ENCODE assay signal across 15 cellular contexts in the genomic region with DNA sequence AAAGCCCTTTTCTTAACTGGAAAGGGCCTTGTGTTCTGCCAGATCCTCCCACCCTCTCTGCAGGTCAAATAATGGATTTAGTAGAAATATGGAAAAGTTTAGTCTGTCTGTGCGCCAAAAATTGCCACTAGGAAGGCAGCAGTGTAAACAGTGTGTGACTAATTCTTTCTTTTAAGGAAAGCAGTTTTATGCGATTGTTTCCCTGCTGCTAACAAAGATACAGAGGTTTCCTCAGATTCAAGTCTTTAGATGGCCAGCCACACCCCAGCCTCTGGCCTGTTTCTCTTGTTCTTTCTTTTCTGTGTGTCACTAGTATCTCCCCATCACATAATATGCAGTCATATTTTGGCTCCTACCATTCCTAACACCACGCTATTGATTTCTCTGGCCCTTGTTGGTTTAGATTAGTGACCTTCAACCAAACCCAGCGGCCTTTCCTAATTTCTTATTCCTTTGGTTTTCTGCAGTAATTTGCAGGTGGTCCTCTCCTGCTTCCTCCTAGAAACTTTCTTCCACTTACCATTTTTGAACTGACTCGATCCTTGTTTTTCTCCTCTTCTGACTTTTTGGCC.
DNase-seq lines count a peak whose midpoint lies in the region; ATAC-seq and TF ChIP-seq lines count a peak whose summit lies in the region.
"Had no signal": no experiment of that assay in that cellular context is flagged by ENCODE, and none has a peak within 500 bp of the region (broad histone marks: within the 10 kb centered on the region; RNA-seq: fewer than 3 reads in every experiment).

No MANE protein-coding gene starts in this region.

- H3K4me3 Mint-ChIP-seq in chondrocyte (ENCODE audit: unreplicated experiment): peak overlapping the region; percentile 2
- H3K4me3 Mint-ChIP-seq: activated naive CD8-positive, alpha-beta T cell treated with anti-CD3 and anti-CD28 coated beads, Interleukin-2, amount 10 ng/mL, durations not matched to agents 7 days and 5 days had no signal

- H3K4me1 ChIP-seq in left ventricle myocardium inferior (peaks cover 63% of the 10 kb centered on the region), vagina (peaks cover 27% of the 10 kb centered on the region)

- TF ChIP-seq POLR2A in vagina (IDR thresholded peaks at IDR 0.05): no peak

- H3K4me1 Mint-ChIP-seq in chondrocyte (ENCODE audit: low read depth): peaks cover 43% of the 10 kb centered on the region
- H3K4me1 Mint-ChIP-seq: activated naive CD8-positive, alpha-beta T cell treated with anti-CD3 and anti-CD28 coated beads, Interleukin-2, amount 10 ng/mL, durations not matched to agents 7 days and 5 days had no signal

- TF ChIP-seq CTCF in left ventricle myocardium inferior (IDR thresholded peaks at IDR 0.05; ENCODE audit: borderline replicate concordance): no peak
- no peak for TF ChIP-seq CTCF in chondrocyte (IDR thresholded peaks at IDR 0.05)
- TF ChIP-seq CTCF in vagina (IDR thresholded peaks at IDR 0.05): no peak
- no peak for TF ChIP-seq CTCF in GM13977 (IDR thresholded peaks at IDR 0.05; ENCODE audit: extremely low read depth, insufficient read depth, missing control alignments)

- H3K27me3 ChIP-seq in left ventricle myocardium inferior (ENCODE audit: low read depth) (no peaks in the 10 kb centered on the region), vagina (no peaks in the 10 kb centered on the region)
- H3K27me3 ChIP-seq: sigmoid colon had no signal

- in situ Hi-C loops in GM13977 (cut with MboI; ENCODE audit: low pct_unique_long_range_greater_than_20kb, low sequenced_read_pairs, unreplicated experiment): no loop called here

- ATAC-seq in Right ventricle myocardium inferior (no peak), GM21825 (IDR thresholded peaks at IDR 0.05; ENCODE audit: unreplicated experiment) (no peak)

- DNase-seq in left ventricle myocardium inferior (no peak), Right ventricle myocardium inferior (ENCODE audit: missing footprints) (no peak), chondrocyte (ENCODE audit: low spot score) (no peak), iris pigment epithelial cell (ENCODE audit: low read depth) (peak; percentile 68), vagina (ENCODE audit: extremely low spot score in 2 of 2) (no peak), GM13977 (ENCODE audit: low spot score) (no peak), activated gamma-delta T cell (lab: John Stamatoyannopoulos, UW) (no peak)
- DNase-seq: activated naive CD8-positive, alpha-beta T cell treated with anti-CD3 and anti-CD28 coated beads, Interleukin-2, amount 10 ng/mL, durations not matched to agents 7 days and 5 days; COR-L47; head of caudate nucleus; NCI-H1092; sigmoid colon; stimulated activated naive CD4-positive, alpha-beta T cell treated with Interleukin-2 at 50 U/mL for 16 hours; SW 1271 had no signal

- intact Hi-C loops in left ventricle myocardium inferior (cut with micrococcal nuclease): no loop called here
- intact Hi-C loops in Right ventricle myocardium inferior (cut with DNase I): no loop called here
- intact Hi-C loops in vagina (cut with DNase I): no loop called here

- no peaks in the 10 kb centered on the region for H3K36me3 Mint-ChIP-seq in chondrocyte (ENCODE audit: low read depth)
- H3K36me3 Mint-ChIP-seq: activated naive CD8-positive, alpha-beta T cell treated with anti-CD3 and anti-CD28 coated beads, Interleukin-2, amount 10 ng/mL, durations not matched to agents 7 days and 5 days had no signal

- H3K4me3 ChIP-seq in left ventricle myocardium inferior (no peak overlapping the region), vagina (no peak overlapping the region)
- H3K4me3 ChIP-seq: sigmoid colon had no signal

- H3K9me3 ChIP-seq in left ventricle myocardium inferior (replicated peaks) (no peaks in the 10 kb centered on the region), vagina (no peaks in the 10 kb centered on the region)
- H3K9me3 ChIP-seq: sigmoid colon had no signal

- no peaks in the 10 kb centered on the region for H3K27me3 Mint-ChIP-seq in chondrocyte (ENCODE audit: low read depth)

- peaks cover 11% of the 10 kb centered on the region for H3K9me3 Mint-ChIP-seq in chondrocyte (ENCODE audit: low read depth)
- H3K9me3 Mint-ChIP-seq: activated naive CD8-positive, alpha-beta T cell treated with anti-CD3 and anti-CD28 coated beads, Interleukin-2, amount 10 ng/mL, durations not matched to agents 7 days and 5 days had no signal

- H3K36me3 ChIP-seq in left ventricle myocardium inferior: no peaks in the 10 kb centered on the region
- H3K36me3 ChIP-seq in vagina: no peaks in the 10 kb centered on the region
- H3K36me3 ChIP-seq: sigmoid colon had no signal

- H3K27ac ChIP-seq in left ventricle myocardium inferior (replicated peaks) (peak overlapping the region; percentile 17), vagina (peak overlapping the region; percentile 55)

- H3K27ac Mint-ChIP-seq in chondrocyte (ENCODE audit: unreplicated experiment): peak overlapping the region; percentile 91
- H3K27ac Mint-ChIP-seq: activated naive CD8-positive, alpha-beta T cell treated with anti-CD3 and anti-CD28 coated beads, Interleukin-2, amount 10 ng/mL, durations not matched to agents 7 days and 5 days had no signal
